Comparison of ENCODE assay signal across 1 cellular context in genomic region chr3:143375698-143376097, GRCh38.
A peak's percentile ranks its signal among the peaks of the same experiment; 100 is the strongest.
TF ChIP-seq lines count a peak whose summit lies in the region.

No MANE protein-coding gene starts in this region.

TF ChIP-seq in K562, 482 proteins besides CTCF, POLR2A, EP300 and RAD21:
- peak; percentile 8; the same call in 1 of the 2 replicates for TF ChIP-seq CBFA2T3 (IDR thresholded peaks at IDR 0.05)
- no peak for TF ChIP-seq TFAM (CRISPR knock-in tag; conservative IDR thresholded peaks at IDR 0.05)
- TF ChIP-seq FOSL1 (tag; conservative IDR thresholded peaks at IDR 0.05) = peak; percentile 44
